ENCODE assay signal across 1 cellular context in the genomic region with DNA sequence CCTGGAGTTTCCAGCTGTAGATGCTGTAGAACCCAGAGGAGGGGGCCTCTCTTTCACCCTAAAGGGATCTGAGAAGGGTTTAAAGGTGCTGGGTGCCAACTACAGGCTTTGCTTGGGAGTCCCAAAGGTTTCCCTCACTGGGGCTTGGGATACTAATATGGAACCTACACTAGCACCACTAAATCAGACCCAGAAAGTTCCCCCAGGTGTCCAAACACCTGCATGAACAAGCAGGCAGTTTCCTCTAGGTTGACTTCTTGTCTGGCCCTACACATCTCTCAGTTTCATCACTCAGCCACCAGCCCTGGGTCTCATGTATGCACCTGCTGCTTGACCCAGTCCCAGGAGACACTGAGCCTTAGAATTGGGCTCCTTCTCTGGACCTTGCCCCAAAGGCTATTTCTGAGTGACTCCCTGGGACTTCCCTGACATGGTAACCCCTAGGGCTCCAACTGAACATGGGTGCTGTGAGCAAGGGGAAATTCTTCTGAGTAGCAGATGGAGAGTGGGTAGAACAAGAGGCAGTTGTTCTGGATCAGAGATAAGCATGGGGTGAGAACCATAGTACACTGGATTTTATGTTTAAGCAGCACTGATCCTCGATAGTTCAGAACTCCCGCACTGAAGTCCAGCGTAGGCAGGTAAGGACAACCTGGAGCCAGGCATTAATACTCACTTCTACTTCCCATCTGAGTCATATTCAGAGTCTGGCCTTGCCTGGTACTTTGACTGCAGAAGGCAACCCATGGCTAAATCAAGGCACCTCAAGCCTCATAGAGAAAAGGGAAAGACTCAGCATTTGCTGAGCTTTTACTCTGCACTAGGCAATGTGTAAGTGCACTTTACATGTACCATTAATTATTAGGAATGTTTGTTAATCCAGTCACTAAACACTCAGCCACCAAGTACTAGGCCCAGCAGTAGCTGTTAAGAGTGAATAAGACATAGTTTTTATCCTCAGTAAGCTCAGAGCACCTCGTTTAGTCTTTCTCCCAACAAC.
TF ChIP-seq lines count a peak whose summit lies in the region.

No MANE protein-coding gene starts in this region.

TF ChIP-seq in HepG2, 621 proteins besides CTCF, POLR2A, EP300 and RAD21 (continued from another document and continues in another):
- TF ChIP-seq SP5 (CRISPR knock-in tag; IDR thresholded peaks at IDR 0.05; ENCODE audit: borderline replicate concordance, low read depth) (no peak), ZNF720 (CRISPR knock-in tag; IDR thresholded peaks at IDR 0.05) (no peak), TSC22D2 (CRISPR knock-in tag; IDR thresholded peaks at IDR 0.05; ENCODE audit: borderline replicate concordance) (no peak; the same call in 1 of the 2 replicates), ZNF430 (CRISPR knock-in tag; IDR thresholded peaks at IDR 0.05) (no peak), ZNF614 (CRISPR knock-in tag; IDR thresholded peaks at IDR 0.05; ENCODE audit: borderline replicate concordance) (no peak), ZNF839 (CRISPR knock-in tag; IDR thresholded peaks at IDR 0.05; ENCODE audit: borderline replicate concordance) (peak; percentile 42; the same call in 1 of the 2 replicates), NFE2 (CRISPR knock-in tag; IDR thresholded peaks at IDR 0.05) (no peak), SYNCRIP (IDR thresholded peaks at IDR 0.05; ENCODE audit: insufficient read depth, low read depth, low read length) (no peak), KAT2B (IDR thresholded peaks at IDR 0.05; ENCODE audit: borderline replicate concordance, low read depth, low read length) (no peak), ZBTB44 (CRISPR knock-in tag; IDR thresholded peaks at IDR 0.05) (0 out of 2 replicates have a peak, but pooled peaks have one; percentile 67), ZNF883 (CRISPR knock-in tag; IDR thresholded peaks at IDR 0.05; ENCODE audit: not compliant biosample characterization) (peak; percentile 56), ADNP (CRISPR knock-in tag; IDR thresholded peaks at IDR 0.05) (no peak), KDM3A (CRISPR knock-in tag; IDR thresholded peaks at IDR 0.05; ENCODE audit: low read depth) (no peak), IKZF1 (IDR thresholded peaks at IDR 0.05) (no peak), MIER3 (CRISPR knock-in tag; IDR thresholded peaks at IDR 0.05; ENCODE audit: borderline replicate concordance) (no peak), RXRA (CRISPR knock-in tag; IDR thresholded peaks at IDR 0.05) (no peak), ZNF136 (CRISPR knock-in tag; IDR thresholded peaks at IDR 0.05; ENCODE audit: low read depth) (0 out of 2 replicates have a peak, but pooled peaks have one; percentile 47), ZNF3 (CRISPR knock-in tag; IDR thresholded peaks at IDR 0.05) (no peak), MYC (CRISPR knock-in tag; IDR thresholded peaks at IDR 0.05; ENCODE audit: borderline replicate concordance) (no peak), FOXA1 (IDR thresholded peaks at IDR 0.05) (no peak), FOXA1 (CRISPR knock-in tag; IDR thresholded peaks at IDR 0.05) (no peak), SMYD3 (CRISPR knock-in tag; IDR thresholded peaks at IDR 0.05) (peak; percentile 80; the same call in 1 of the 2 replicates), PPARG (CRISPR knock-in tag; conservative IDR thresholded peaks at IDR 0.05) (no peak), CC2D1A (CRISPR knock-in tag; IDR thresholded peaks at IDR 0.05) (no peak), ZZZ3 (CRISPR knock-in tag; IDR thresholded peaks at IDR 0.05; ENCODE audit: borderline replicate concordance) (no peak), TEF (CRISPR knock-in tag; IDR thresholded peaks at IDR 0.05) (no peak), ZNF382 (CRISPR knock-in tag; IDR thresholded peaks at IDR 0.05; ENCODE audit: borderline replicate concordance) (no peak), ZNF7 (CRISPR knock-in tag; IDR thresholded peaks at IDR 0.05) (no peak), IKZF4 (CRISPR knock-in tag; IDR thresholded peaks at IDR 0.05; ENCODE audit: borderline replicate concordance, low read depth, not compliant biosample characterization) (no peak), ZBTB38 (CRISPR knock-in tag; IDR thresholded peaks at IDR 0.05) (peak; percentile 75), ZEB1 (IDR thresholded peaks at IDR 0.05; ENCODE audit: insufficient replicate concordance, low read depth) (no peak), SAP130 (CRISPR knock-in tag; IDR thresholded peaks at IDR 0.05; ENCODE audit: low read depth) (no peak), MXD4 (CRISPR knock-in tag; IDR thresholded peaks at IDR 0.05) (0 out of 2 replicates have a peak, but pooled peaks have one; percentile 1), ZNF563 (CRISPR knock-in tag; IDR thresholded peaks at IDR 0.05) (no peak), ZNF879 (CRISPR knock-in tag; IDR thresholded peaks at IDR 0.05) (no peak), FOXP1 (IDR thresholded peaks at IDR 0.05) (no peak), FOXP1 (CRISPR knock-in tag; IDR thresholded peaks at IDR 0.05) (no peak), DMAP1 (CRISPR knock-in tag; IDR thresholded peaks at IDR 0.05) (no peak), SOX5 (CRISPR knock-in tag; IDR thresholded peaks at IDR 0.05; ENCODE audit: borderline replicate concordance) (no peak), ZNF549 (CRISPR knock-in tag; IDR thresholded peaks at IDR 0.05) (no peak), TP53 (CRISPR knock-in tag; conservative IDR thresholded peaks at IDR 0.05) (no peak), ZFP37 (CRISPR knock-in tag; IDR thresholded peaks at IDR 0.05; ENCODE audit: borderline replicate concordance) (no peak), ZFP41 (CRISPR knock-in tag; IDR thresholded peaks at IDR 0.05; ENCODE audit: borderline replicate concordance) (no peak), ELF4 (CRISPR knock-in tag; IDR thresholded peaks at IDR 0.05; ENCODE audit: borderline replicate concordance) (no peak)
- TF ChIP-seq, protein P1, sequence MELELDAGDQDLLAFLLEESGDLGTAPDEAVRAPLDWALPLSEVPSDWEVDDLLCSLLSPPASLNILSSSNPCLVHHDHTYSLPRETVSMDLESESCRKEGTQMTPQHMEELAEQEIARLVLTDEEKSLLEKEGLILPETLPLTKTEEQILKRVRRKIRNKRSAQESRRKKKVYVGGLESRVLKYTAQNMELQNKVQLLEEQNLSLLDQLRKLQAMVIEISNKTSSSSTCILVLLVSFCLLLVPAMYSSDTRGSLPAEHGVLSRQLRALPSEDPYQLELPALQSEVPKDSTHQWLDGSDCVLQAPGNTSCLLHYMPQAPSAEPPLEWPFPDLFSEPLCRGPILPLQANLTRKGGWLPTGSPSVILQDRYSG (CRISPR knock-in tag; IDR thresholded peaks at IDR 0.05) = no peak
- TF ChIP-seq, protein P2, sequence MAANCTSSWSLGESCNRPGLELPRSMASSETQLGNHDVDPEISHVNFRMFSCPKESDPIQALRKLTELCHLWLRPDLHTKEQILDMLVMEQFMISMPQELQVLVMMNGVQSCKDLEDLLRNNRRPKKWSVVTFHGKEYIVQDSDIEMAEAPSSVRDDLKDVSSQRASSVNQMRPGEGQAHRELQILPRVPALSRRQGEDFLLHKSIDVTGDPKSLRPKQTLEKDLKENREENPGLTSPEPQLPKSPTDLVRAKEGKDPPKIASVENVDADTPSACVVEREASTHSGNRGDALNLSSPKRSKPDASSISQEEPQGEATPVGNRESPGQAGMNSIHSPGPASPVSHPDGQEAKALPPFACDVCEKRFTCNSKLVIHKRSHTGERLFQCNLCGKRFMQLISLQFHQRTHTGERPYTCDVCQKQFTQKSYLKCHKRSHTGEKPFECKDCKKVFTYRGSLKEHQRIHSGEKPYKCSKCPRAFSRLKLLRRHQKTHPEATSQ (CRISPR knock-in tag; IDR thresholded peaks at IDR 0.05; ENCODE audit: borderline replicate concordance) = no peak
- TF ChIP-seq, protein P3, sequence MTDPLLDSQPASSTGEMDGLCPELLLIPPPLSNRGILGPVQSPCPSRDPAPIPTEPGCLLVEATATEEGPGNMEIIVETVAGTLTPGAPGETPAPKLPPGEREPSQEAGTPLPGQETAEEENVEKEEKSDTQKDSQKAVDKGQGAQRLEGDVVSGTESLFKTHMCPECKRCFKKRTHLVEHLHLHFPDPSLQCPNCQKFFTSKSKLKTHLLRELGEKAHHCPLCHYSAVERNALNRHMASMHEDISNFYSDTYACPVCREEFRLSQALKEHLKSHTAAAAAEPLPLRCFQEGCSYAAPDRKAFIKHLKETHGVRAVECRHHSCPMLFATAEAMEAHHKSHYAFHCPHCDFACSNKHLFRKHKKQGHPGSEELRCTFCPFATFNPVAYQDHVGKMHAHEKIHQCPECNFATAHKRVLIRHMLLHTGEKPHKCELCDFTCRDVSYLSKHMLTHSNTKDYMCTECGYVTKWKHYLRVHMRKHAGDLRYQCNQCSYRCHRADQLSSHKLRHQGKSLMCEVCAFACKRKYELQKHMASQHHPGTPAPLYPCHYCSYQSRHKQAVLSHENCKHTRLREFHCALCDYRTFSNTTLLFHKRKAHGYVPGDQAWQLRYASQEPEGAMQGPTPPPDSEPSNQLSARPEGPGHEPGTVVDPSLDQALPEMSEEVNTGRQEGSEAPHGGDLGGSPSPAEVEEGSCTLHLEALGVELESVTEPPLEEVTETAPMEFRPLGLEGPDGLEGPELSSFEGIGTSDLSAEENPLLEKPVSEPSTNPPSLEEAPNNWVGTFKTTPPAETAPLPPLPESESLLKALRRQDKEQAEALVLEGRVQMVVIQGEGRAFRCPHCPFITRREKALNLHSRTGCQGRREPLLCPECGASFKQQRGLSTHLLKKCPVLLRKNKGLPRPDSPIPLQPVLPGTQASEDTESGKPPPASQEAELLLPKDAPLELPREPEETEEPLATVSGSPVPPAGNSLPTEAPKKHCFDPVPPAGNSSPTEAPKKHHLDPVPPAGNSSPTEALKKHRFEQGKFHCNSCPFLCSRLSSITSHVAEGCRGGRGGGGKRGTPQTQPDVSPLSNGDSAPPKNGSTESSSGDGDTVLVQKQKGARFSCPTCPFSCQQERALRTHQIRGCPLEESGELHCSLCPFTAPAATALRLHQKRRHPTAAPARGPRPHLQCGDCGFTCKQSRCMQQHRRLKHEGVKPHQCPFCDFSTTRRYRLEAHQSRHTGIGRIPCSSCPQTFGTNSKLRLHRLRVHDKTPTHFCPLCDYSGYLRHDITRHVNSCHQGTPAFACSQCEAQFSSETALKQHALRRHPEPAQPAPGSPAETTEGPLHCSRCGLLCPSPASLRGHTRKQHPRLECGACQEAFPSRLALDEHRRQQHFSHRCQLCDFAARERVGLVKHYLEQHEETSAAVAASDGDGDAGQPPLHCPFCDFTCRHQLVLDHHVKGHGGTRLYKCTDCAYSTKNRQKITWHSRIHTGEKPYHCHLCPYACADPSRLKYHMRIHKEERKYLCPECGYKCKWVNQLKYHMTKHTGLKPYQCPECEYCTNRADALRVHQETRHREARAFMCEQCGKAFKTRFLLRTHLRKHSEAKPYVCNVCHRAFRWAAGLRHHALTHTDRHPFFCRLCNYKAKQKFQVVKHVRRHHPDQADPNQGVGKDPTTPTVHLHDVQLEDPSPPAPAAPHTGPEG (CRISPR knock-in tag; IDR thresholded peaks at IDR 0.05) = 0 out of 2 replicates have a peak, but pooled peaks have one; percentile 10
- TF ChIP-seq, protein P4, sequence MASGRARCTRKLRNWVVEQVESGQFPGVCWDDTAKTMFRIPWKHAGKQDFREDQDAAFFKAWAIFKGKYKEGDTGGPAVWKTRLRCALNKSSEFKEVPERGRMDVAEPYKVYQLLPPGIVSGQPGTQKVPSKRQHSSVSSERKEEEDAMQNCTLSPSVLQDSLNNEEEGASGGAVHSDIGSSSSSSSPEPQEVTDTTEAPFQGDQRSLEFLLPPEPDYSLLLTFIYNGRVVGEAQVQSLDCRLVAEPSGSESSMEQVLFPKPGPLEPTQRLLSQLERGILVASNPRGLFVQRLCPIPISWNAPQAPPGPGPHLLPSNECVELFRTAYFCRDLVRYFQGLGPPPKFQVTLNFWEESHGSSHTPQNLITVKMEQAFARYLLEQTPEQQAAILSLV (CRISPR knock-in tag; IDR thresholded peaks at IDR 0.05; ENCODE audit: borderline replicate concordance) = no peak
- TF ChIP-seq, protein P5, sequence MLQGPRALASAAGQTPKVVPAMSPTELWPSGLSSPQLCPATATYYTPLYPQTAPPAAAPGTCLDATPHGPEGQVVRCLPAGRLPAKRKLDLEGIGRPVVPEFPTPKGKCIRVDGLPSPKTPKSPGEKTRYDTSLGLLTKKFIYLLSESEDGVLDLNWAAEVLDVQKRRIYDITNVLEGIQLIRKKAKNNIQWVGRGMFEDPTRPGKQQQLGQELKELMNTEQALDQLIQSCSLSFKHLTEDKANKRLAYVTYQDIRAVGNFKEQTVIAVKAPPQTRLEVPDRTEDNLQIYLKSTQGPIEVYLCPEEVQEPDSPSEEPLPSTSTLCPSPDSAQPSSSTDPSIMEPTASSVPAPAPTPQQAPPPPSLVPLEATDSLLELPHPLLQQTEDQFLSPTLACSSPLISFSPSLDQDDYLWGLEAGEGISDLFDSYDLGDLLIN (CRISPR knock-in tag; IDR thresholded peaks at IDR 0.05; ENCODE audit: borderline replicate concordance) = no peak
